Comparison of ENCODE assay signal across 8 cellular contexts in the genomic region with DNA sequence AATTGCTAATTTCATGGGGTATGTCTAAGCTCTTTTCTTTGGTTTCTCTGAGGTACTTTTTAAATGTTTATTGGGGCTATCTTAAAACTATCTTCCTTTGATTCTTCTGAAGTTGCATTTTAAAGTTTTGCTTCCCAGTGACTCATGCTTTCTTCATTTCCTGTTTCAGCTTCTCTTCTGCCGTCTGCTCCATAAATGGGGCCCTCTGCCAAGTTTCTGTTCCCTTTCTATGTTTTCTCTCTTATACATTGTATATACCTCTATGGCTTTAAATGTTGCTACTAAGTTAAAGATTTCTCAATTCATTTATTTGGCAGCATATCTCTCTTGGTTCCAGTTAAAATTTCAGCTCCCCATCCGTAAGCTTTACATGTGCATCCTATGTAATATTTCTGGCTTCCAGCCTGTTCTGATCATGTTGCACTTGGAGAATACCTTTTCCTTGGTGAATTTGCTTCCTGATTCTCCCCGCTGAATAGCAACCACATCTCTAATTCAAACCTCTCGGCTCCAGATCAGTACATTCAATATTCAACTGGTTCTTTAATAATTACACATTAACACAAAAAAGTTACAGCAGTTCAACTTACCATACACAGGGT.
DNase-seq lines count a peak whose midpoint lies in the region; ATAC-seq, FAIRE-seq and TF ChIP-seq lines count a peak whose summit lies in the region.

No MANE protein-coding gene starts in this region.

- H3K36me3 ChIP-seq in DOHH2 (ENCODE audit: control insufficient read depth, low read length): no peaks in the 10 kb centered on the region
- H3K36me3 ChIP-seq in vagina: no peaks in the 10 kb centered on the region

- no peaks in the 10 kb centered on the region for H3K9me2 ChIP-seq in DOHH2 (replicated peaks; ENCODE audit: control insufficient read depth, low read length)

- no peak for TF ChIP-seq CTCF in DOHH2 (IDR thresholded peaks at IDR 0.05; ENCODE audit: low read depth, low read length, poor library complexity, severe bottlenecking)
- TF ChIP-seq CTCF in vagina (IDR thresholded peaks at IDR 0.05): no peak

- peaks cover 26% of the 10 kb centered on the region for H3F3A ChIP-seq in DOHH2 (ENCODE audit: control insufficient read depth, insufficient read depth)

- peak; percentile 80 for ATAC-seq in GM19468 (IDR thresholded peaks at IDR 0.05; ENCODE audit: extremely low read depth, unreplicated experiment)
- peak; percentile 65 for ATAC-seq in HG03469 (IDR thresholded peaks at IDR 0.05; ENCODE audit: unreplicated experiment)

- H3K4me3 ChIP-seq in DOHH2 (ENCODE audit: low read length) (peak overlapping the region; percentile 52), vagina (no peak overlapping the region)

- peak overlapping the region; percentile 6 for H3K4me3 Mint-ChIP-seq in T-helper 1 cell treated with Interleukin-12 subunit alpha and Interleukin-12 subunit beta and Interleukin-4 antibody, amounts not matched to agents 30 μg/mL and 1 μg/mL, for 36 hours

- H3K4me1 Mint-ChIP-seq in T-helper 1 cell treated with Interleukin-12 subunit alpha and Interleukin-12 subunit beta and Interleukin-4 antibody, amounts not matched to agents 30 μg/mL and 1 μg/mL, for 36 hours (ENCODE audit: low read depth): peaks cover 41% of the 10 kb centered on the region

- H3K27ac ChIP-seq in DOHH2 (ENCODE audit: low read depth, low read length) (peak overlapping the region; percentile 71), vagina (no peak overlapping the region)

- H3K9me3 Mint-ChIP-seq in T-helper 1 cell treated with Interleukin-12 subunit alpha and Interleukin-12 subunit beta and Interleukin-4 antibody, amounts not matched to agents 30 μg/mL and 1 μg/mL, for 36 hours: no peaks in the 10 kb centered on the region

- H3K27me3 ChIP-seq in DOHH2 (ENCODE audit: control insufficient read depth, low read length) (no peaks in the 10 kb centered on the region), vagina (no peaks in the 10 kb centered on the region)

- FAIRE-seq in urothelium cell line (lab: Jason Lieb, UNC): no peak

- no peaks in the 10 kb centered on the region for H3K79me2 ChIP-seq in DOHH2 (ENCODE audit: control insufficient read depth, low read length)

- intact Hi-C loops in vagina (cut with DNase I): no loop called here

- H3K27me3 Mint-ChIP-seq in T-helper 1 cell treated with Interleukin-12 subunit alpha and Interleukin-12 subunit beta and Interleukin-4 antibody, amounts not matched to agents 30 μg/mL and 1 μg/mL, for 36 hours (ENCODE audit: low read depth): no peaks in the 10 kb centered on the region

- TF ChIP-seq POLR2A in vagina (IDR thresholded peaks at IDR 0.05): no peak

- no peaks in the 10 kb centered on the region for H4K20me1 ChIP-seq in DOHH2 (ENCODE audit: control insufficient read depth, insufficient read depth, low read depth, low read length)

- peak overlapping the region; percentile 65 for H3K27ac Mint-ChIP-seq in T-helper 1 cell treated with Interleukin-12 subunit alpha and Interleukin-12 subunit beta and Interleukin-4 antibody, amounts not matched to agents 30 μg/mL and 1 μg/mL, for 36 hours

- in situ Hi-C loops in G401 (cut with HindIII; ENCODE audit: low sequenced_read_pairs): no loop called here

- DNase-seq in glomerular endothelial cell (ENCODE audit: extremely low read depth, low read depth, low spot score): peak; percentile 41
- DNase-seq in urothelium cell line (ENCODE audit: low spot score): peak; percentile 30
- no peak for DNase-seq in G401 (ENCODE audit: low spot score)
- DNase-seq in vagina (ENCODE audit: extremely low spot score in 2 of 2): no peak

- H3K4me2 ChIP-seq in DOHH2 (ENCODE audit: low read length): peak overlapping the region; percentile 73

- H3K4me1 ChIP-seq in DOHH2 (ENCODE audit: control insufficient read depth, low read length): peaks cover 67% of the 10 kb centered on the region
- no peaks in the 10 kb centered on the region for H3K4me1 ChIP-seq in vagina

- H3K9me3 ChIP-seq in DOHH2 (ENCODE audit: control insufficient read depth, insufficient read depth, low read length): no peaks in the 10 kb centered on the region
- no peaks in the 10 kb centered on the region for H3K9me3 ChIP-seq in vagina

- peaks cover 8% of the 10 kb centered on the region for H3K36me3 Mint-ChIP-seq in T-helper 1 cell treated with Interleukin-12 subunit alpha and Interleukin-12 subunit beta and Interleukin-4 antibody, amounts not matched to agents 30 μg/mL and 1 μg/mL, for 36 hours (ENCODE audit: low read depth)

Comparison
In these comparisons a context has a peak if more than half of its experiments do, and no peak if none do; other contexts are left out.
1. DNase-seq: peak in glomerular endothelial cell (single experiment) and urothelium cell line (single experiment); none in G401 (single experiment) and vagina (0 of 2).